In the genomic region with DNA sequence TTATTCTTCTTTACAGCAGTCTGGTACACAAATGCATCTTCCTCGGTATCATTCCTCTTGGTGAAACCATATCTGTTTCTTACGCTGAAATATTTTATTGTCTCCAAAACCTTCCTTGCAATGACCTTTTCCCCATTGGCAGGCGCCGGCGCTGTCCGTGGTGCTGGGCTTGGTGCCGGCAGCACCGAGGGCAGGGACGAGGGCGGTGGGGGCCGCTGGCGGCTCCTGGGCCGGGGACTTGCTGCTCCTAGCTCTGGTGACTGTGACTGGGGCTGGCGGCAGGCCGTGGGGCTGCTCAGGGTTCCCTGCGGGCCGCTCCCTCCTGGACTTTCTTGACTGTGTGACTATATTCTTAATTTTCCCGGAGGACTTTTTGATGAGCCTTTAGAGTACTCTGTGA, we compare ENCODE assay signal across 12 cellular contexts.
DNase-seq lines count a peak whose midpoint lies in the region; ATAC-seq and TF ChIP-seq lines count a peak whose summit lies in the region.
"Had no signal": no experiment of that assay in that cellular context is flagged by ENCODE, and none has a peak within 500 bp of the region (broad histone marks: within the 10 kb centered on the region; RNA-seq: fewer than 3 reads in every experiment).

No MANE protein-coding gene starts in this region.

- no peak overlapping the region for H3K4me3 ChIP-seq in NB4 (ENCODE audit: low read depth, low read length)
- H3K4me3 ChIP-seq in fibroblast of villous mesenchyme (ENCODE audit: low read depth, low read length), result no peak overlapping the region
- H3K4me3 ChIP-seq: gastroesophageal sphincter had no signal

- H3K9me3 Mint-ChIP-seq in nephron progenitor cell, result no peaks in the 10 kb centered on the region

- H3K4me3 Mint-ChIP-seq in nephron progenitor cell, result no peak overlapping the region
- H3K4me3 Mint-ChIP-seq: CD8-positive, alpha-beta memory T cell had no signal

- no peak for TF ChIP-seq POLR2A in NB4 (IDR thresholded peaks at IDR 0.05; ENCODE audit: extremely low read depth, insufficient read length)

- no peaks in the 10 kb centered on the region for H3K36me3 Mint-ChIP-seq in nephron progenitor cell (ENCODE audit: low read depth)
- H3K36me3 Mint-ChIP-seq: CD8-positive, alpha-beta memory T cell had no signal

- H3K27me3 Mint-ChIP-seq in nephron progenitor cell (ENCODE audit: low read depth, poor library complexity), result peaks cover 18% of the 10 kb centered on the region

- ATAC-seq in HG02798 (IDR thresholded peaks at IDR 0.05; ENCODE audit: poor library complexity, unreplicated experiment) (no peak), esophagus mucosa (no peak), GM19324 (IDR thresholded peaks at IDR 0.05; ENCODE audit: low FRiP score, unreplicated experiment) (no peak)
- ATAC-seq: gastroesophageal sphincter had no signal

- DNase-seq in EH (ENCODE audit: low read depth) (peak; percentile 19), NB4 (ENCODE audit: low read depth) (peak; percentile 23), fibroblast of villous mesenchyme (ENCODE audit: low read depth) (peak; percentile 8), nephron progenitor cell (peak; percentile 91), NCI-H2107 treated with DMSO at 0.1 percent for 48 hours (lab: John Stamatoyannopoulos, UW; ENCODE audit: unreplicated experiment) (no peak)
- DNase-seq: activated naive CD4-positive, alpha-beta T cell treated with Interleukin-2 at 50 U/mL for 16 hours; CD8-positive, alpha-beta memory T cell; NCI-H748 treated with DMSO at 0.1 percent for 48 hours had no signal

- no peaks in the 10 kb centered on the region for H3K4me1 Mint-ChIP-seq in nephron progenitor cell
- H3K4me1 Mint-ChIP-seq: CD8-positive, alpha-beta memory T cell had no signal

- H3K27ac Mint-ChIP-seq in nephron progenitor cell, result no peak overlapping the region
- H3K27ac Mint-ChIP-seq: CD8-positive, alpha-beta memory T cell had no signal

- TF ChIP-seq CTCF in NB4 (IDR thresholded peaks at IDR 0.05; ENCODE audit: low read depth, low read length) (no peak), fibroblast of villous mesenchyme (IDR thresholded peaks at IDR 0.05; ENCODE audit: insufficient read depth, low read depth, low read length) (no peak), nephron progenitor cell (IDR thresholded peaks at IDR 0.05) (no peak)
